In genomic region chr11:115194798-115195101, GRCh38 we compare ENCODE assay signal across 12 cellular contexts.
DNase-seq lines count a peak whose midpoint lies in the region; ATAC-seq and TF ChIP-seq lines count a peak whose summit lies in the region.
"Had no signal": no experiment of that assay in that cellular context is flagged by ENCODE, and none has a peak within 500 bp of the region (broad histone marks: within the 10 kb centered on the region; RNA-seq: fewer than 3 reads in every experiment).

No MANE protein-coding gene starts in this region.

- no peak for TF ChIP-seq CTCF in suprapubic skin (IDR thresholded peaks at IDR 0.05)

- WGBS in suprapubic skin: 75% methylated on average over 5 of the region's 5 CpGs

- DNase-seq in NCI-H1694 treated with DMSO at 0.1 percent for 48 hours (lab: John Stamatoyannopoulos, UW) (peak; percentile 4), NCI-H1694 (lab: John Stamatoyannopoulos, UW) (no peak), fibroblast of peridontal ligament (ENCODE audit: extremely low read depth) (peak; percentile 58), suprapubic skin (ENCODE audit: low spot score in 2 of 2) (no peak), NCI-H526 (lab: John Stamatoyannopoulos, UW) (no peak), NCI-H69 (lab: John Stamatoyannopoulos, UW) (no peak)
- DNase-seq: colonic mucosa had no signal

- no peak for TF ChIP-seq POLR2A in suprapubic skin (IDR thresholded peaks at IDR 0.05)

- H3K27ac ChIP-seq in suprapubic skin: no peak overlapping the region
- H3K27ac ChIP-seq: 22Rv1, colonic mucosa, SK-N-MC had no signal

- H3K36me3 ChIP-seq in suprapubic skin: no peaks in the 10 kb centered on the region
- H3K36me3 ChIP-seq: colonic mucosa, tibial nerve had no signal

- H3K4me1 ChIP-seq in suprapubic skin: no peaks in the 10 kb centered on the region
- H3K4me1 ChIP-seq: colonic mucosa, tibial nerve had no signal

- ATAC-seq in GM19455 (IDR thresholded peaks at IDR 0.05; ENCODE audit: unreplicated experiment): peak; percentile 65
- peak; percentile 17 for ATAC-seq in HG03460 (IDR thresholded peaks at IDR 0.05; ENCODE audit: unreplicated experiment)

- H3K9me3 ChIP-seq in suprapubic skin: no peaks in the 10 kb centered on the region
- H3K9me3 ChIP-seq: colonic mucosa, tibial nerve had no signal

- H3K4me3 ChIP-seq in suprapubic skin: no peak overlapping the region
- H3K4me3 ChIP-seq: colonic mucosa, SK-N-MC had no signal

- H3K27me3 ChIP-seq in suprapubic skin: no peaks in the 10 kb centered on the region
- H3K27me3 ChIP-seq: colonic mucosa, tibial nerve had no signal

- TF ChIP-seq EP300 in suprapubic skin (IDR thresholded peaks at IDR 0.05): no peak

Comparison
In these comparisons a context has a peak if more than half of its experiments do, and no peak if none do; other contexts are left out.
1. DNase-seq: peak in NCI-H1694 treated with DMSO at 0.1 percent for 48 hours (single experiment) and fibroblast of peridontal ligament (single experiment); none in NCI-H1694 (single experiment), suprapubic skin (0 of 2), NCI-H526 (0 of 2) and NCI-H69 (single experiment).